In genomic region chr6:26328265-26328844, GRCh38 we compare ENCODE assay signal across 8 cellular contexts. TPM values are rescaled to one million over a fixed set of nuclear protein-coding genes. Genes with fewer than 3 reads are reported as not detected.
DNase-seq lines count a peak whose midpoint lies in the region; ATAC-seq, FAIRE-seq and TF ChIP-seq lines count a peak whose summit lies in the region.

No MANE protein-coding gene starts in this region.

- no peaks in the 10 kb centered on the region for H3K9me3 Mint-ChIP-seq in activated CD8-positive, alpha-beta T cell treated with anti-CD3 and anti-CD28 coated beads, Interleukin-2, amount 10 ng/mL, durations not matched to agents 7 days and 5 days (ENCODE audit: insufficient read depth)

- ATAC-seq in HG03175 (IDR thresholded peaks at IDR 0.05; ENCODE audit: unreplicated experiment) (peak; percentile 14), GM19324 (IDR thresholded peaks at IDR 0.05; ENCODE audit: low FRiP score, unreplicated experiment) (no peak), left ventricle myocardium superior (no peak), heart right ventricle (no peak)
- ATAC-seq in activated CD8-positive, alpha-beta T cell treated with anti-CD3 and anti-CD28 coated beads, Interleukin-2, amount 10 ng/mL, durations not matched to agents 7 days and 5 days: no peak

- H3K4me3 Mint-ChIP-seq in activated CD8-positive, alpha-beta T cell treated with anti-CD3 and anti-CD28 coated beads, Interleukin-2, amount 10 ng/mL, durations not matched to agents 7 days and 5 days: peak overlapping the region; percentile 66

- DNase-seq in DMS 273 treated with DMSO at 0.1 percent for 48 hours (lab: John Stamatoyannopoulos, UW) (peak; percentile 69), keratinocyte (ENCODE audit: low read depth, low spot score) (no peak), left ventricle myocardium superior (no peak), NCI-H1092 (lab: John Stamatoyannopoulos, UW) (no peak), heart right ventricle (no peak)
- DNase-seq in activated CD8-positive, alpha-beta T cell treated with anti-CD3 and anti-CD28 coated beads, Interleukin-2, amount 10 ng/mL, durations not matched to agents 7 days and 5 days: peak; percentile 46

- H3K79me2 ChIP-seq in keratinocyte (ENCODE audit: control insufficient read depth, insufficient read depth, low read length): no peaks in the 10 kb centered on the region

- peaks cover 57% of the 10 kb centered on the region for H3K4me1 Mint-ChIP-seq in activated CD8-positive, alpha-beta T cell treated with anti-CD3 and anti-CD28 coated beads, Interleukin-2, amount 10 ng/mL, durations not matched to agents 7 days and 5 days (ENCODE audit: low read depth)

- H3K27ac Mint-ChIP-seq in activated CD8-positive, alpha-beta T cell treated with anti-CD3 and anti-CD28 coated beads, Interleukin-2, amount 10 ng/mL, durations not matched to agents 7 days and 5 days: no peak overlapping the region

- intact Hi-C loops in left ventricle myocardium superior (cut with micrococcal nuclease): no loop called here
- intact Hi-C loops in heart right ventricle (cut with DNase I): loop anchor here in 1 of 10 donors (10.0 kb wide), 1 partner anchor 206 kb away; the partner anchor contains the start of gene HMGN4

- no peak overlapping the region for H3K27ac ChIP-seq in keratinocyte (ENCODE audit: control insufficient read depth, insufficient read depth, low read length)
- no peak overlapping the region for H3K27ac ChIP-seq in heart right ventricle

- no peak for FAIRE-seq in keratinocyte (lab: Jason Lieb, UNC)

- no peaks in the 10 kb centered on the region for H4K20me1 ChIP-seq in keratinocyte (ENCODE audit: control insufficient read depth, extremely low read depth, insufficient read depth, low read length)

- H3K27me3 ChIP-seq in keratinocyte (ENCODE audit: control insufficient read depth, extremely low read depth, insufficient read depth, low read length) (no peaks in the 10 kb centered on the region), heart right ventricle (peaks cover 10 to 79% (median 73%) of the 10 kb centered on the region in 7 donors)

- H3K9me3 ChIP-seq in keratinocyte (ENCODE audit: control insufficient read depth, low read depth, low read length) (no peaks in the 10 kb centered on the region), heart right ventricle (peaks cover 0 to 3% (median 0%) of the 10 kb centered on the region in 11 donors)

- peak overlapping the region; percentile 90 for H3K4me2 ChIP-seq in keratinocyte (ENCODE audit: control insufficient read depth, extremely low read depth, insufficient read depth, low read depth, low read length)

- H2AFZ ChIP-seq in keratinocyte (ENCODE audit: control insufficient read depth, low read length): peak overlapping the region; percentile 1

- H3K9me1 ChIP-seq in keratinocyte (ENCODE audit: control insufficient read depth, extremely low read depth, insufficient read depth, low read length): no peaks in the 10 kb centered on the region

- H3K9ac ChIP-seq in keratinocyte (ENCODE audit: control insufficient read depth, extremely low read depth, insufficient read depth, low read length): peak overlapping the region; percentile 39

- WGBS in heart right ventricle, 2 donors: 17 to 23% methylated on average over 13 of the region's 13 CpGs

- TF ChIP-seq CTCF in keratinocyte (optimal IDR thresholded peaks at IDR 0.05 in 1 of 3, IDR thresholded peaks at IDR 0.05 in 1 of 3, conservative IDR thresholded peaks at IDR 0.05 in 1 of 3; ENCODE audit: extremely low read depth in 1 of 3, insufficient read depth in 2 of 3, low read length in 3 of 3) (no peak), heart right ventricle (IDR thresholded peaks at IDR 0.05) (no peak)

- POLR2A ChIA-PET in activated CD8-positive, alpha-beta T cell treated with anti-CD3 and anti-CD28 coated beads, Interleukin-2, amount 10 ng/mL, durations not matched to agents 7 days and 5 days (lab: Charles Lee): interaction anchor here (0.6 to 1.6 kb wide), 5 partner anchors 24 to 209 kb away, joined by 3 to 5 read pairs (median 3); a partner anchor contains a TSS

- H3K4me3 ChIP-seq in keratinocyte (ENCODE audit: control insufficient read depth in 2 of 3, extremely low read depth in 1 of 3, insufficient read depth in 2 of 3, low read depth in 1 of 3, low read length in 3 of 3) (peak overlapping the region; percentile 11 to 52 (median 47)), heart right ventricle (peak overlapping the region in 1 of 10 donors; percentile 1)

- H3K27me3 Mint-ChIP-seq in activated CD8-positive, alpha-beta T cell treated with anti-CD3 and anti-CD28 coated beads, Interleukin-2, amount 10 ng/mL, durations not matched to agents 7 days and 5 days (ENCODE audit: low read depth): peaks cover 29% of the 10 kb centered on the region

- H3K4me1 ChIP-seq in keratinocyte (ENCODE audit: control insufficient read depth, extremely low read depth, insufficient read depth, low read length) (peaks cover 6% of the 10 kb centered on the region), heart right ventricle (peaks cover 0 to 44% (median 0%) of the 10 kb centered on the region in 9 donors)

- dilution Hi-C loops in keratinocyte (cut with MboI; ENCODE audit: extremely low pct_ligation_motif_present, low sequenced_read_pairs): loop anchor here (25.0 kb wide), 1 partner anchor 209 kb away; the partner anchor contains the start of gene HMGN4

- H3K36me3 ChIP-seq in keratinocyte (ENCODE audit: control insufficient read depth in 2 of 2, extremely low read depth in 1 of 2, insufficient read depth in 2 of 2, low read length in 2 of 2) (no peaks in the 10 kb centered on the region), heart right ventricle (no peaks in the 10 kb centered on the region)

- CTCF ChIA-PET in activated CD8-positive, alpha-beta T cell treated with anti-CD3 and anti-CD28 coated beads, Interleukin-2, amount 10 ng/mL, durations not matched to agents 7 days and 5 days (lab: Charles Lee): interaction anchor here (2.2 to 6.5 kb wide), 3 partner anchors 12 to 267 kb away, joined by 11 to 62 read pairs (median 13); partner anchors contain the start of gene ABT1

- no peaks in the 10 kb centered on the region for H3K36me3 Mint-ChIP-seq in activated CD8-positive, alpha-beta T cell treated with anti-CD3 and anti-CD28 coated beads, Interleukin-2, amount 10 ng/mL, durations not matched to agents 7 days and 5 days (ENCODE audit: low read depth)

RNA-seq across cellular contexts. Expression of gene BTN3A2, which starts 36.6 kb away (rescaled TPM):
- 10 to 100 TPM; 69.0 to 78.3 TPM for total RNA-seq in activated CD8-positive, alpha-beta T cell treated with anti-CD3 and anti-CD28 coated beads, Interleukin-2, amount 10 ng/mL, durations not matched to agents 7 days and 5 days
- 10.8 to 12.2 TPM (median 11.8 TPM) in 3 replicates for polyA plus RNA-seq in keratinocyte
- polyA plus RNA-seq in keratinocyte (2011; ENCODE audit: low read depth): 2.0 TPM
- 6.3 and 8.5 TPM in 2 replicates for polyA plus RNA-seq in keratinocyte (2011; cell fraction: cytosol; rRNA removed)
- polyA plus RNA-seq in keratinocyte (2011; cell fraction: nucleus; rRNA removed): 16.2 and 16.5 TPM in 2 replicates
- 3.1 and 7.2 TPM in 2 replicates for polyA plus RNA-seq in keratinocyte (2012; ENCODE audit: low replicate concordance)
- polyA minus RNA-seq in keratinocyte: 4.9 to 14.4 TPM (median 12.0 TPM) in 3 replicates
- polyA minus RNA-seq in keratinocyte (2011; cell fraction: cytosol; rRNA and poly(A)+ RNA removed): 3.6 TPM
- polyA minus RNA-seq in keratinocyte (2011; cell fraction: nucleus; rRNA and poly(A)+ RNA removed): 2.3 and 9.9 TPM in 2 replicates
- 15.5 TPM for total RNA-seq in left ventricle myocardium superior
- 10 to 100 TPM in 4 of 10 donors, 1 to 10 TPM in 6; 4.2 to 68.1 (median 9.2) TPM for total RNA-seq in heart right ventricle
- polyA plus RNA-seq in heart right ventricle: 10 to 100 TPM; 10.5 to 11.1 TPM

RNA-seq across cellular contexts. Expression of gene BTN2A2, which starts 54.6 kb away (rescaled TPM):
- total RNA-seq in activated CD8-positive, alpha-beta T cell treated with anti-CD3 and anti-CD28 coated beads, Interleukin-2, amount 10 ng/mL, durations not matched to agents 7 days and 5 days: 10 to 100 TPM; 10.3 to 11.4 TPM
- polyA plus RNA-seq in keratinocyte: 5.0 to 8.3 TPM (median 6.1 TPM) in 3 replicates
- polyA plus RNA-seq in keratinocyte (2011; ENCODE audit: low read depth): 1.9 TPM
- 3.2 and 4.5 TPM in 2 replicates for polyA plus RNA-seq in keratinocyte (2011; cell fraction: cytosol; rRNA removed)
- 20.0 and 21.0 TPM in 2 replicates for polyA plus RNA-seq in keratinocyte (2011; cell fraction: nucleus; rRNA removed)
- 5.0 and 5.7 TPM in 2 replicates for polyA plus RNA-seq in keratinocyte (2012; ENCODE audit: low replicate concordance)
- 7.2 to 8.3 TPM (median 7.9 TPM) in 3 replicates for polyA minus RNA-seq in keratinocyte
- 2.3 TPM for polyA minus RNA-seq in keratinocyte (2011; cell fraction: cytosol; rRNA and poly(A)+ RNA removed)
- 7.7 and 13.3 TPM in 2 replicates for polyA minus RNA-seq in keratinocyte (2011; cell fraction: nucleus; rRNA and poly(A)+ RNA removed)
- 4.5 TPM for total RNA-seq in left ventricle myocardium superior
- total RNA-seq in heart right ventricle: 10 to 100 TPM in 1 of 10 donors, 1 to 10 TPM in 9; 1.7 to 12.5 (median 3.8) TPM
- polyA plus RNA-seq in heart right ventricle: 1 to 10 TPM; 3.0 to 3.9 TPM

Comparison
In these comparisons a context has a peak if more than half of its experiments do, and no peak if none do; other contexts are left out.
1. DNase-seq: peak in DMS 273 treated with DMSO at 0.1 percent for 48 hours (single experiment) and activated CD8-positive, alpha-beta T cell treated with anti-CD3 and anti-CD28 coated beads, Interleukin-2, amount 10 ng/mL, durations not matched to agents 7 days and 5 days (single experiment); none in keratinocyte (single experiment), left ventricle myocardium superior (single experiment), NCI-H1092 (single experiment) and heart right ventricle (0 of 2).